ENCODE assay signal across 23 cellular contexts in genomic region chr3:192923731-192924130, GRCh38. TPM values are rescaled to one million over a fixed set of nuclear protein-coding genes. Genes with fewer than 3 reads are reported as not detected.
DNase-seq lines count a peak whose midpoint lies in the region; ATAC-seq and TF ChIP-seq lines count a peak whose summit lies in the region.
"Had no signal": no experiment of that assay in that cellular context is flagged by ENCODE, and none has a peak within 500 bp of the region (broad histone marks: within the 10 kb centered on the region; RNA-seq: fewer than 3 reads in every experiment).

No MANE protein-coding gene starts in this region.

- H3K4ac ChIP-seq in mesendoderm (ENCODE audit: low read depth, low read length) = no peak overlapping the region

- H3K4me3 ChIP-seq in epithelial cell of esophagus (ENCODE audit: low read length) (no peak overlapping the region), mesendoderm (ENCODE audit: low read length) (no peak overlapping the region), upper lobe of right lung (no peak overlapping the region)

- peak overlapping the region; percentile 36 for H2BK15ac ChIP-seq in mesendoderm (replicated peaks; ENCODE audit: low read depth)

- H2BK5ac ChIP-seq in mesendoderm (ENCODE audit: low read length) = no peak overlapping the region

- H3K4me1 ChIP-seq in mesendoderm (ENCODE audit: control insufficient read depth, low read depth, low read length) (peaks cover 6% of the 10 kb centered on the region), upper lobe of right lung (peaks cover 3% of the 10 kb centered on the region)

- no peaks in the 10 kb centered on the region for H3K27me3 ChIP-seq in mesendoderm (ENCODE audit: insufficient read depth, low read length, poor library complexity)
- H3K27me3 ChIP-seq in upper lobe of right lung = no peaks in the 10 kb centered on the region

- no peak overlapping the region for H4K5ac ChIP-seq in mesendoderm (ENCODE audit: low read length)

- H2AK5ac ChIP-seq in mesendoderm (ENCODE audit: low read length) = no peak overlapping the region

- H3K79me2 ChIP-seq in mesendoderm (ENCODE audit: control insufficient read depth, insufficient read depth, low read length) = no peaks in the 10 kb centered on the region

- no peak overlapping the region for H3K4me2 ChIP-seq in mesendoderm (ENCODE audit: low read length)

- H3K9ac ChIP-seq in mesendoderm (ENCODE audit: low read length) = no peak overlapping the region

- WGBS in mesendoderm (ENCODE audit: extremely low coverage, insufficient coverage, low lambda C conversion rate) = no CpG with 5 or more reads among the region's 2 CpGs

- no peak overlapping the region for H4K8ac ChIP-seq in mesendoderm (ENCODE audit: low read depth, low read length)

- no peak overlapping the region for H3K27ac ChIP-seq in mesendoderm (ENCODE audit: low read depth, low read length)
- no peak overlapping the region for H3K27ac ChIP-seq in upper lobe of right lung
- H3K27ac ChIP-seq: RWPE1 had no signal

- H3K23ac ChIP-seq in mesendoderm (ENCODE audit: low read length) = no peak overlapping the region

- no peaks in the 10 kb centered on the region for H3K9me3 ChIP-seq in upper lobe of right lung

- TF ChIP-seq CTCF in epithelial cell of esophagus (IDR thresholded peaks at IDR 0.05; ENCODE audit: insufficient read depth, low read depth, low read length, missing control alignments) = no peak
- no peak for TF ChIP-seq CTCF in upper lobe of right lung (IDR thresholded peaks at IDR 0.05)

- H3K36me3 ChIP-seq in mesendoderm (ENCODE audit: control insufficient read depth, insufficient read depth, low read length) (no peaks in the 10 kb centered on the region), upper lobe of right lung (no peaks in the 10 kb centered on the region)

- peak; percentile 52 for DNase-seq in LoVo (ENCODE audit: low spot score)
- DNase-seq in epithelial cell of esophagus (ENCODE audit: low read depth) = peak; percentile 66
- DNase-seq in mesendoderm = no peak
- DNase-seq in upper lobe of right lung = no peak
- no peak for DNase-seq in SKM-1 (lab: John Stamatoyannopoulos, UW; ENCODE audit: unreplicated experiment)
- DNase-seq in NCI-H187 (lab: John Stamatoyannopoulos, UW) = no peak
- DNase-seq: C1 segment of cervical spinal cord; CD4-positive, alpha-beta memory T cell; COR-L47; DMS 273 treated with DMSO at 0.1 percent for 48 hours; DND-41; H7; Karpas-422; MV-4-11; NCI-H1105; NCI-H1436 treated with DMSO at 0.1 percent for 48 hours; NCI-H1930; NCI-H2107; NCI-H524 treated with DMSO at 0.1 percent for 48 hours; SHP77 treated with DMSO at 0.1 percent for 48 hours had no signal

- H3K18ac ChIP-seq in mesendoderm (ENCODE audit: low read length) = no peak overlapping the region

- intact Hi-C loops in upper lobe of right lung (cut with DNase I) = no loop called here

- no peak overlapping the region for H3K56ac ChIP-seq in mesendoderm (ENCODE audit: low read length)

- peak; percentile 37 for ATAC-seq in upper lobe of right lung
- no peak for ATAC-seq in GM21737 (IDR thresholded peaks at IDR 0.05; ENCODE audit: unreplicated experiment)
- ATAC-seq: HepG2 had no signal

- H2BK120ac ChIP-seq in mesendoderm (ENCODE audit: low read depth, low read length) = no peak overlapping the region

- H3K79me1 ChIP-seq in mesendoderm (ENCODE audit: low read length) = no peaks in the 10 kb centered on the region

RNA-seq across cellular contexts. Expression of gene MB21D2, which starts 6.1 kb away (rescaled TPM):
- 19.5 TPM for polyA plus RNA-seq in mesendoderm (2013, experiment 1 of 2)
- polyA plus RNA-seq in mesendoderm (2013, experiment 2 of 2) = 19.5 TPM
- 8.0 TPM for total RNA-seq in upper lobe of right lung

Comparison
In these comparisons a context has a peak if more than half of its experiments do, and no peak if none do; other contexts are left out.
1. DNase-seq: peak in LoVo (single experiment) and epithelial cell of esophagus (single experiment); none in mesendoderm (single experiment), upper lobe of right lung (single experiment), SKM-1 (single experiment) and NCI-H187 (0 of 2).